Comparison of ENCODE assay signal across 8 cellular contexts in the genomic region with DNA sequence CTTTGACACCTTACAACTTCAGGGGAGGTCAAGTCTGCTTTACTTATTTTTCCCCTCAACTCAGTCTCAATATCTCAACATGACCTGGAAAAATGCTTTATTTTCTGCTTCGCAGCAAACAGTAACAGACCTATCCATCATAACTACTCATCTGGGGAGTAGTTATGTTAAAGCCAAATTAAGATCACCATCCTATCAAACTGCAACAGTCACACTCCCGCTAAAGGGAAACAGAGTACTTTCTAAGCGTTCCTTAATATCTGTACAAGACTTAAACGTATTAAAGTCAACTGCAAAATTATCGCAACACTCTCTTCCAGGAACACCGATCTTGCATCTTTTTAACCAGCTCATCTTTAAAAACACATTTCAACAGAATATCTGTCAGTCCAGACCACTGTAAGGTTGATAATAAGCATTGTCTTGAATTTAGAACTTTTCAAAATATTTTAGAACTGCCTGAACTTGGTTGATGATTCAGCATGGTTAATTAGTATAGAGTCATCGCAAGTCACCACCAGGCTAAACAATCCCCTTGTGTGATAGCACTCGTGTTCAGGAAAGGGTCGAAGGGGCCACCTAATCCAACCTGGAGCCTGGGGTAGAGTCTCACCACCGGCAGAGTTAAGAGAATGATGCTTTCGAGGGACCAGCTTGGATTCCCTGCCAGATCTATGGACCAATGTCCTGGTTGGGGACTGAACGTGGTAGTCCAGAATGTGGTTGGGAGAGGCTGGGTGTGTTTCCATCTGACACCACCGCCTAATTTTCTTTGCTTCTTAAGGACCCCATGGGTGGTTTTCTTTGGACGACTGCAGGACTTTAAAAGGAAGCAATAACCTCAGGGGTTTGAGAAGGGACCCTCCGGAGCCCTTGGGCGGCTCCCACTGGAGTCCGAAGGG. TPM values are rescaled to one million over a fixed set of nuclear protein-coding genes. Genes with fewer than 3 reads are reported as not detected.
DNase-seq lines count a peak whose midpoint lies in the region; ATAC-seq and TF ChIP-seq lines count a peak whose summit lies in the region.

No MANE protein-coding gene starts in this region.

- ATAC-seq in GM19463 (IDR thresholded peaks at IDR 0.05; ENCODE audit: unreplicated experiment): no peak

- H3K4me1 ChIP-seq in adrenal gland (replicated peaks in 1 of 2): peaks cover 0 to 26% of the 10 kb centered on the region in 2 donors

- TF ChIP-seq CTCF in adrenal gland (IDR thresholded peaks at IDR 0.05): no peak

- no peaks in the 10 kb centered on the region for H3K27me3 ChIP-seq in adrenal gland

- intact Hi-C loops in adrenal gland (cut with DNase I): no loop called here

- H3K27ac ChIP-seq in adrenal gland: peak overlapping the region; percentile 36 to 90 (median 63)

- H3K4me3 ChIP-seq in adrenal gland: peak overlapping the region; percentile 28 to 94 (median 80)

- H3K36me3 ChIP-seq in adrenal gland (replicated peaks in 1 of 2): no peaks in the 10 kb centered on the region

- no peak for TF ChIP-seq POLR2A in adrenal gland (IDR thresholded peaks at IDR 0.05)

- DNase-seq in NCI-H1694 treated with DMSO at 0.1 percent for 48 hours (lab: John Stamatoyannopoulos, UW): peak; percentile 32
- no peak for DNase-seq in NCI-H1694 (lab: John Stamatoyannopoulos, UW)
- peak; percentile 18 for DNase-seq in NCI-H526 treated with DMSO at 0.1 percent for 48 hours (lab: John Stamatoyannopoulos, UW)
- DNase-seq in adrenal gland: peak in 3 of 7 donors; percentile 15 to 58 (median 21)
- DNase-seq in islet precursor cell: peak; percentile 58
- DNase-seq in stimulated activated CD4-positive, alpha-beta T cell treated with anti-CD3 and anti-CD28 coated beads, Interleukin-4, amount 100 ng/mL, for 24 hours: peak; percentile 29
- DNase-seq in DMS153 treated with DMSO at 0.1 percent for 48 hours (lab: John Stamatoyannopoulos, UW; ENCODE audit: unreplicated experiment): no peak

- no peaks in the 10 kb centered on the region for H3K9me3 ChIP-seq in adrenal gland (replicated peaks in 1 of 3)

- 3 to 5% (median 5%) methylated on average over 13 to 17 of the region's 17 CpGs for WGBS in adrenal gland, 4 donors

RNA-seq across cellular contexts. Expression of a gene that starts 1.0 kb away (rescaled TPM):
- 10 to 100 TPM; 22.8 to 61.9 (median 40.6) TPM for total RNA-seq in adrenal gland
- 10 to 100 TPM in 1 of 3 donors, 1 to 10 TPM in 2; 7.1 to 18.3 (median 8.6) TPM for polyA plus RNA-seq in adrenal gland

Comparison
In these comparisons a context has a peak if more than half of its experiments do, and no peak if none do; other contexts are left out.
1. DNase-seq: peak in NCI-H1694 treated with DMSO at 0.1 percent for 48 hours (single experiment), NCI-H526 treated with DMSO at 0.1 percent for 48 hours (single experiment), islet precursor cell (single experiment) and stimulated activated CD4-positive, alpha-beta T cell treated with anti-CD3 and anti-CD28 coated beads, Interleukin-4, amount 100 ng/mL, for 24 hours (single experiment); none in NCI-H1694 (single experiment) and DMS153 treated with DMSO at 0.1 percent for 48 hours (single experiment).